In the genomic region with DNA sequence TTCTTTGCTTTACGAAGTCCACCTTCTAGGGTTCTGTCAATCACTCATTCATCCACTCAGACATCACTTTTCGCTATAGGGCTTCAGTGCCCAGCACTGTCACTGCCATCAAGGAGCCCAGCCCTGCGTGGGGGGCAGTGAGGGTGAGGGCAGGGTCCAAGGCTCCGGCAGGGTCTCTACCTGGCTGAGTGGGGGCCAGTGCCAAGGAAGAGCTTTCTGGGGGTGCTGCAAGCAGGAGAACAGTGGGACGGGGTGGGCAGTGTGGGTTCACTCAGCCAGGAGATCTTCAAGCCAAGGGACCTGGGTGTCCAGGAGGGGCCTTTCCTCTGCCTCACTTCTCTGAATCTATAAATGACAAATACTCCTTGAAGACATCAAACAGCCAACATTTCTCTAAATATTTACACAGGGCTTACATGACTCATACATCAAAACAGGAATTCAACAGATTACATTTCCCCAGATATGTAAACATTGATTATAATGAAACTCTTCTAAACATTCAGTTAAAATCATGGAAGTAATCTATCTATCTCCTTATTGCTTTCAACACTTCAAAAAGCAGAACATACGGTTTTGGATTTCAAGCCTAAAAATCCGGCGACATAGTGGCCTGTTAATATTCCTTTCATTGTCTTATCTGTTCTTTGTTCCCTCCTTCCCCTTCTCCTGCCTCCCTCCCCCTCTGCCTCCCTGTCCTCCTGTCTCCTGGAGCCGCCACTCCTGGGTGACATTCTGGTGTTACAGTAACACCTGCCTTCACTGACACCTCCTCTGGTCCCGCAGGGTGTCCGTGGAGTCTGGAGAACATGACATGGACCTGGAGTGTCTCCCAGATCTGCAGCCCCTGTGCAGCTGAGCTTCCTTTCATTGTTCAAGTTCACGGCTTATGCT, we compare ENCODE assay signal across 13 cellular contexts.
DNase-seq lines count a peak whose midpoint lies in the region; ATAC-seq and TF ChIP-seq lines count a peak whose summit lies in the region.
"Had no signal": no experiment of that assay in that cellular context is flagged by ENCODE, and none has a peak within 500 bp of the region (broad histone marks: within the 10 kb centered on the region; RNA-seq: fewer than 3 reads in every experiment).

No MANE protein-coding gene starts in this region.

- H3K4me3 ChIP-seq in RWPE2 (ENCODE audit: severe bottlenecking), result no peak overlapping the region
- H3K4me3 ChIP-seq: BLaER1, right lobe of liver had no signal

- H3K9me3 ChIP-seq in RWPE2 (ENCODE audit: severe bottlenecking), result no peaks in the 10 kb centered on the region
- H3K9me3 ChIP-seq: right lobe of liver had no signal

- no peaks in the 10 kb centered on the region for H3K36me3 ChIP-seq in RWPE2 (ENCODE audit: low read depth)
- H3K36me3 ChIP-seq: BLaER1, right lobe of liver had no signal

- no peak overlapping the region for H3K27ac ChIP-seq in RWPE2 (ENCODE audit: poor library complexity, severe bottlenecking)
- H3K27ac ChIP-seq: BLaER1, right lobe of liver had no signal

- ATAC-seq in RWPE2 (ENCODE audit: low read depth) (no peak), GM18861 (IDR thresholded peaks at IDR 0.05; ENCODE audit: unreplicated experiment) (no peak)
- ATAC-seq in stimulated activated effector memory CD8-positive, alpha-beta T cell treated with anti-CD3 and anti-CD28 coated beads, Interleukin-12 subunit alpha, Interleukin-12 subunit beta, amount 100 ng/mL, for 72 hours, result no peak
- ATAC-seq: activated CD8-positive, alpha-beta T cell treated with anti-CD3 and anti-CD28 coated beads, Interleukin-2, amount 10 ng/mL, durations not matched to agents 7 days and 5 days; right lobe of liver had no signal

- H3K4me1 Mint-ChIP-seq in stimulated activated effector memory CD8-positive, alpha-beta T cell treated with anti-CD3 and anti-CD28 coated beads, Interleukin-12 subunit alpha, Interleukin-12 subunit beta, amount 100 ng/mL, for 72 hours, result no peaks in the 10 kb centered on the region

- H3K9me3 Mint-ChIP-seq in stimulated activated effector memory CD8-positive, alpha-beta T cell treated with anti-CD3 and anti-CD28 coated beads, Interleukin-12 subunit alpha, Interleukin-12 subunit beta, amount 100 ng/mL, for 72 hours, result peaks cover 6% of the 10 kb centered on the region

- no peak overlapping the region for H3K4me3 Mint-ChIP-seq in stimulated activated effector memory CD8-positive, alpha-beta T cell treated with anti-CD3 and anti-CD28 coated beads, Interleukin-12 subunit alpha, Interleukin-12 subunit beta, amount 100 ng/mL, for 72 hours
- H3K4me3 Mint-ChIP-seq: activated CD8-positive, alpha-beta T cell treated with anti-CD3 and anti-CD28 coated beads, Interleukin-2, amount 10 ng/mL, durations not matched to agents 7 days and 5 days; mesothelial cell of epicardium had no signal

- H3K4me1 ChIP-seq in RWPE2 (ENCODE audit: insufficient read depth, poor library complexity, severe bottlenecking), result no peaks in the 10 kb centered on the region
- H3K4me1 ChIP-seq: right lobe of liver had no signal

- no peak overlapping the region for H3K27ac Mint-ChIP-seq in stimulated activated effector memory CD8-positive, alpha-beta T cell treated with anti-CD3 and anti-CD28 coated beads, Interleukin-12 subunit alpha, Interleukin-12 subunit beta, amount 100 ng/mL, for 72 hours
- H3K27ac Mint-ChIP-seq: activated CD8-positive, alpha-beta T cell treated with anti-CD3 and anti-CD28 coated beads, Interleukin-2, amount 10 ng/mL, durations not matched to agents 7 days and 5 days; mesothelial cell of epicardium had no signal

- TF ChIP-seq CTCF in RWPE2 (IDR thresholded peaks at IDR 0.05; ENCODE audit: poor library complexity, severe bottlenecking), result no peak

- H3K36me3 Mint-ChIP-seq in stimulated activated effector memory CD8-positive, alpha-beta T cell treated with anti-CD3 and anti-CD28 coated beads, Interleukin-12 subunit alpha, Interleukin-12 subunit beta, amount 100 ng/mL, for 72 hours, result no peaks in the 10 kb centered on the region
- H3K36me3 Mint-ChIP-seq: mesothelial cell of epicardium had no signal

- peak; percentile 62 for DNase-seq in COLO668 (lab: John Stamatoyannopoulos, UW; ENCODE audit: unreplicated experiment)
- peak; percentile 37 for DNase-seq in H4 (ENCODE audit: low spot score)
- DNase-seq in RWPE2 (ENCODE audit: low spot score), result peak; percentile 29
- peak; percentile 27 for DNase-seq in mucosa of gallbladder (ENCODE audit: low spot score)
- no peak for DNase-seq in NCI-H2227 treated with DMSO at 0.1 percent for 48 hours (lab: John Stamatoyannopoulos, UW)
- DNase-seq in stimulated activated effector memory CD8-positive, alpha-beta T cell treated with anti-CD3 and anti-CD28 coated beads, Interleukin-12 subunit alpha, Interleukin-12 subunit beta, amount 100 ng/mL, for 72 hours (ENCODE audit: low spot score in 2 of 2), result no peak
- DNase-seq: activated CD8-positive, alpha-beta T cell treated with anti-CD3 and anti-CD28 coated beads, Interleukin-2, amount 10 ng/mL, durations not matched to agents 7 days and 5 days; NCI-H446; OCI-M1 had no signal

- peaks cover 7% of the 10 kb centered on the region for H3K27me3 ChIP-seq in RWPE2 (ENCODE audit: insufficient read depth, poor library complexity, severe bottlenecking)
- H3K27me3 ChIP-seq: BLaER1, right lobe of liver had no signal

Comparison
In these comparisons a context has a peak if more than half of its experiments do, and no peak if none do; other contexts are left out.
1. DNase-seq: peak in COLO668 (single experiment), H4 (single experiment), RWPE2 (single experiment) and mucosa of gallbladder (single experiment); none in NCI-H2227 treated with DMSO at 0.1 percent for 48 hours (single experiment) and stimulated activated effector memory CD8-positive, alpha-beta T cell treated with anti-CD3 and anti-CD28 coated beads, Interleukin-12 subunit alpha, Interleukin-12 subunit beta, amount 100 ng/mL, for 72 hours (0 of 2).